11 cellular contexts compared by ENCODE assay signal in the genomic region with DNA sequence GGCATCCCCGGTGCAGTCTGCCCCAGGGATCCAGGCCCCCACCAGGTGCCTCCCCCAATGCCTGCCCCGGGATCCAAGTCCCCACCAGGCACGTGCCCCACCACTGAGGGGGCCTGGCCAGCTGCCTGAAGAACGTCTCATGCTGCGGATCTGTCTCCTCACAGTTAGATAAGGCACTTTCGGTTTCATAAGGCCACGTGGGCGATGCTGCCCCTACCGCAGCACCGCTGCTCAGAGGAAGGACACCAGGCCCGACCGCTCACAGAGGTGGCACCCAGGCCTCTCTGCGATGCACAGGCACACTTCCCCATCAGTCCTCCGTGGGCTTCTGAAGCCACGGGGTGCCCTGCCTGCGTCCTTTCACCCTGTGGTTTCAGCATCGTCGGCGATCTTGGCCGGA.
A peak's percentile ranks its signal among the peaks of the same experiment; 100 is the strongest.
DNase-seq lines count a peak whose midpoint lies in the region; ATAC-seq and TF ChIP-seq lines count a peak whose summit lies in the region.
"Had no signal": no experiment of that assay in that cellular context is flagged by ENCODE, and none has a peak within 500 bp of the region (broad histone marks: within the 10 kb centered on the region; RNA-seq: fewer than 3 reads in every experiment).

No MANE protein-coding gene starts in this region.

- H3K36me3 Mint-ChIP-seq in CD4-positive, alpha-beta memory T cell: peaks cover 3 to 8% of the 10 kb centered on the region in 2 donors
- H3K36me3 Mint-ChIP-seq in central memory CD8-positive, alpha-beta T cell (ENCODE audit: insufficient read depth): peaks cover 12% of the 10 kb centered on the region

- H3K9me3 Mint-ChIP-seq in CD4-positive, alpha-beta memory T cell: no peaks in the 10 kb centered on the region
- no peaks in the 10 kb centered on the region for H3K9me3 Mint-ChIP-seq in central memory CD8-positive, alpha-beta T cell

- peak overlapping the region; percentile 64 to 81 (median 75) for H3K4me3 Mint-ChIP-seq in CD4-positive, alpha-beta memory T cell
- peak overlapping the region; percentile 69 for H3K4me3 Mint-ChIP-seq in central memory CD8-positive, alpha-beta T cell

- H3K27me3 Mint-ChIP-seq in CD4-positive, alpha-beta memory T cell: no peaks in the 10 kb centered on the region
- H3K27me3 Mint-ChIP-seq in central memory CD8-positive, alpha-beta T cell: no peaks in the 10 kb centered on the region

- H3K27me3 ChIP-seq in CD4-positive, alpha-beta memory T cell (ENCODE audit: insufficient read depth, low read length): no peaks in the 10 kb centered on the region
- no peaks in the 10 kb centered on the region for H3K27me3 ChIP-seq in spleen (replicated peaks in 1 of 7)

- no peak for TF ChIP-seq POLR2A in spleen (IDR thresholded peaks at IDR 0.05)

- CTCF ChIA-PET in CD4-positive, alpha-beta memory T cell (lab: Charles Lee; ENCODE audit: partially characterized antibody): no interaction called here

- ATAC-seq in activated CD4-positive, CD25-positive, alpha-beta regulatory T cell treated with anti-CD3 and anti-CD28 coated beads, Interleukin-2, amount 50 U/mL, for 24 hours: peak; percentile 68 to 71
- peak; percentile 98 for ATAC-seq in central memory CD8-positive, alpha-beta T cell (replicated peaks; ENCODE audit: extremely low read depth, poor library complexity, severe bottlenecking)
- ATAC-seq in GM18873 (IDR thresholded peaks at IDR 0.05; ENCODE audit: low FRiP score, unreplicated experiment): no peak

- H3K4me3 ChIP-seq in CD4-positive, alpha-beta memory T cell (ENCODE audit: low read length in 2 of 2): peak overlapping the region in 1 of 2 donors; percentile 42
- H3K4me3 ChIP-seq in spleen: peak overlapping the region in 1 of 8 donors; percentile 39
- H3K4me3 ChIP-seq: psoas muscle had no signal

- TF ChIP-seq CTCF in spleen (IDR thresholded peaks at IDR 0.05 in 8 of 11, conservative IDR thresholded peaks at IDR 0.05 in 3 of 11): no peak

- peaks cover 9% of the 10 kb centered on the region for H3K36me3 ChIP-seq in CD4-positive, alpha-beta memory T cell (ENCODE audit: insufficient read depth, low read length)
- peaks cover 0 to 90% (median 38%) of the 10 kb centered on the region in 6 donors for H3K36me3 ChIP-seq in spleen

- peak overlapping the region; percentile 47 for H3K27ac ChIP-seq in CD4-positive, alpha-beta memory T cell (ENCODE audit: low read depth, low read length)
- peak overlapping the region in 6 of 8 donors; percentile 33 to 69 (median 55) for H3K27ac ChIP-seq in spleen
- H3K27ac ChIP-seq: psoas muscle had no signal

- H3K4me1 ChIP-seq in CD4-positive, alpha-beta memory T cell (ENCODE audit: insufficient read depth, low read length): peaks cover 7% of the 10 kb centered on the region
- peaks cover 0 to 35% (median 9%) of the 10 kb centered on the region in 6 donors for H3K4me1 ChIP-seq in spleen

- intact Hi-C loops in CD4-positive, alpha-beta memory T cell (cut with micrococcal nuclease): no loop called here
- intact Hi-C loops in spleen (cut with DNase I; ENCODE audit: low total_unique reads): no loop called here

- peaks cover 3 to 10% (median 7%) of the 10 kb centered on the region in 4 donors for H3K4me1 Mint-ChIP-seq in CD4-positive, alpha-beta memory T cell
- H3K4me1 Mint-ChIP-seq in central memory CD8-positive, alpha-beta T cell: peaks cover 6% of the 10 kb centered on the region

- POLR2A ChIA-PET in CD4-positive, alpha-beta memory T cell (lab: Charles Lee; ENCODE audit: partially characterized antibody): interaction anchor here (0.6 kb wide), 2 partner anchors 236 to 252 kb away, joined by 3 read pairs; partner anchors contain the start of gene PEX26

- 54 to 77% (median 70%) methylated on average over 14 to 20 of the region's 20 CpGs for WGBS in spleen, 5 donors

- H3K9me3 ChIP-seq in CD4-positive, alpha-beta memory T cell (ENCODE audit: control insufficient read depth in 1 of 2, low read length in 2 of 2): no peaks in the 10 kb centered on the region
- no peaks in the 10 kb centered on the region for H3K9me3 ChIP-seq in spleen
- H3K9me3 ChIP-seq: Caco-2, psoas muscle had no signal

- H3K27ac Mint-ChIP-seq in CD4-positive, alpha-beta memory T cell: peak overlapping the region; percentile 15 to 87 (median 79)
- H3K27ac Mint-ChIP-seq in central memory CD8-positive, alpha-beta T cell (ENCODE audit: low read depth): peak overlapping the region; percentile 80

- DNase-seq in CD4-positive, alpha-beta memory T cell: peak; percentile 43 to 63 (median 57)
- peak; percentile 26 to 53 for DNase-seq in central memory CD8-positive, alpha-beta T cell (ENCODE audit: low spot score in 2 of 2)
- DNase-seq in spleen: peak; percentile 86
- DNase-seq in NOMO-1 (lab: John Stamatoyannopoulos, UW; ENCODE audit: unreplicated experiment in 2 of 2): no peak
- DNase-seq in NCI-H1930 (lab: John Stamatoyannopoulos, UW): no peak
- DNase-seq in NCI-H1417 (lab: John Stamatoyannopoulos, UW): no peak
- DNase-seq: NCI-H774, psoas muscle had no signal

Comparison
In these comparisons a context has a peak if more than half of its experiments do, and no peak if none do; other contexts are left out.
1. DNase-seq: peak in CD4-positive, alpha-beta memory T cell (5 of 5), central memory CD8-positive, alpha-beta T cell (2 of 2) and spleen (single experiment); none in NOMO-1 (0 of 2), NCI-H1930 (0 of 2) and NCI-H1417 (0 of 3).